20 cellular contexts compared by ENCODE assay signal in the genomic region with DNA sequence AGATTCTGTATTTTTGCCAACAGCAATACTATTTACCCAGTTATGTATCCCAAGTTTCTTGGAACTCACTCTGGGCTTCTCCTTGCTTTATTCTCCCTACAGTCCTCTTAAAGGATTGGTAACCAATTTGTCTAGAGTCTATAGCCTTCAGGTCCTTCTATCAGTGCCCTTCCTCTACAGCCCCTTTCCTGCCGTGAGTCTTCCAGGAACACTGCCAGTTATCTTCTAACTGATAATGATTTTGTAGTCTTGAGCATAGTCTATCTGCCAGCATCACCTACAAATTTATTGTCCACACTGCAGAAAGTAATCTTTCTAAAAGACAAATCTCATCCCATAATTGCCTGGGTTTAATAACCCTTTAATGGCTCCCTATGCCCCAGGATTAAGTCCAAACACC.
"Had no signal": no experiment of that assay in that cellular context is flagged by ENCODE, and none has a peak within 500 bp of the region (broad histone marks: within the 10 kb centered on the region; RNA-seq: fewer than 3 reads in every experiment).

No MANE protein-coding gene starts in this region.

- H3K9me3 Mint-ChIP-seq: T-cell had no signal

- H3K4me3 ChIP-seq: adrenal gland, breast epithelium, esophagus squamous epithelium, heart right ventricle, right atrium auricular region had no signal

- H3K27ac ChIP-seq: adrenal gland, breast epithelium, esophagus squamous epithelium, heart right ventricle, right atrium auricular region had no signal

- H3K27ac Mint-ChIP-seq: T-cell, type B pancreatic cell had no signal

- H3K4me1 ChIP-seq: breast epithelium, right atrium auricular region had no signal

- H3K4me3 Mint-ChIP-seq: activated CD8-positive, alpha-beta T cell treated with anti-CD3 and anti-CD28 coated beads for 36 hours; T-cell; type B pancreatic cell had no signal

- ATAC-seq: activated CD8-positive, alpha-beta T cell treated with anti-CD3 and anti-CD28 coated beads for 36 hours; activated T-cell treated with anti-CD3 and anti-CD28 coated beads, Interleukin-2, amount 50 U/mL, for 4 hours; heart right ventricle; left ventricle myocardium superior; SK-N-SH treated with all-trans-retinoic acid at 6 μM for 48 hours; T-cell had no signal

- H3K27me3 Mint-ChIP-seq: activated CD8-positive, alpha-beta T cell treated with anti-CD3 and anti-CD28 coated beads for 36 hours; T-cell; type B pancreatic cell had no signal

- H3K27me3 ChIP-seq: adrenal gland, breast epithelium, esophagus squamous epithelium, heart right ventricle, right atrium auricular region had no signal

- H3K36me3 ChIP-seq: adrenal gland, breast epithelium, esophagus squamous epithelium, right atrium auricular region had no signal

- H3K9me3 ChIP-seq: adrenal gland, breast epithelium, esophagus squamous epithelium, heart right ventricle, right atrium auricular region had no signal

- DNase-seq: activated CD4-positive, CD25-positive, alpha-beta regulatory T cell treated with anti-CD3 and anti-CD28 coated beads, Interleukin-2, amount 50 U/mL, for 72 hours; activated T-cell treated with anti-CD3 and anti-CD28 coated beads, Interleukin-2, amount 50 U/mL, for 4 hours; adrenal gland; cortex of kidney; effector CD8-positive, alpha-beta T cell; esophagus squamous epithelium; heart right ventricle; kidney glomerular epithelial cell; left ventricle myocardium superior; stimulated activated CD4-positive, alpha-beta T cell treated with anti-CD3 and anti-CD28 coated beads, Interleukin-12 subunit alpha, Interleukin-12 subunit beta, amount 100 ng/mL, for 4 hours; stimulated activated CD4-positive, alpha-beta T cell treated with anti-CD3 and anti-CD28 coated beads, Interleukin-1b, Interleukin-23, amount 100 ng/mL, for 48 hours; stimulated activated CD8-positive, alpha-beta memory T cell treated with anti-CD3 and anti-CD28 coated beads, Interleukin-4, amount 100 ng/mL, for 48 hours; stimulated activated naive CD4-positive, alpha-beta T cell treated with Interleukin-2 at 50 U/mL for 16 hours; T-cell; T-helper 9 cell had no signal
